In genomic region chr10:103555712-103556111, GRCh38 we compare ENCODE assay signal across 9 cellular contexts.
DNase-seq lines count a peak whose midpoint lies in the region; ATAC-seq and TF ChIP-seq lines count a peak whose summit lies in the region.
"Had no signal": no experiment of that assay in that cellular context is flagged by ENCODE, and none has a peak within 500 bp of the region (broad histone marks: within the 10 kb centered on the region; RNA-seq: fewer than 3 reads in every experiment).

No MANE protein-coding gene starts in this region.

- DNase-seq in heart left ventricle = peak in 1 of 5 donors; percentile 20
- no peak for DNase-seq in cardiac septum (ENCODE audit: low spot score)
- no peak for DNase-seq in body of pancreas
- no peak for DNase-seq in uterus
- no peak for DNase-seq in stimulated activated CD4-positive, alpha-beta T cell treated with anti-CD3 and anti-CD28 coated beads, Interleukin-2, amount 100 ng/mL, for 48 hours
- DNase-seq in activated naive CD4-positive, alpha-beta T cell treated with anti-CD3 and anti-CD28 coated beads, Interleukin-2, amount 10 ng/mL, durations not matched to agents 7 days and 5 days = no peak
- DNase-seq: activated CD4-positive, alpha-beta T cell treated with anti-CD3 and anti-CD28 coated beads for 4 hours had no signal

- TF ChIP-seq POLR2A in heart left ventricle (IDR thresholded peaks at IDR 0.05) = no peak
- no peak for TF ChIP-seq POLR2A in body of pancreas (IDR thresholded peaks at IDR 0.05)
- no peak for TF ChIP-seq POLR2A in uterus (IDR thresholded peaks at IDR 0.05)

- H3K27ac ChIP-seq in heart left ventricle = no peak overlapping the region
- H3K27ac ChIP-seq in body of pancreas = peak overlapping the region in 3 of 4 donors; percentile 27 to 57 (median 36)
- peak overlapping the region; percentile 80 to 83 for H3K27ac ChIP-seq in uterus

- H3K9me3 Mint-ChIP-seq in activated naive CD4-positive, alpha-beta T cell treated with anti-CD3 and anti-CD28 coated beads, Interleukin-2, amount 10 ng/mL, durations not matched to agents 7 days and 5 days = no peaks in the 10 kb centered on the region

- no peaks in the 10 kb centered on the region for H3K36me3 ChIP-seq in heart left ventricle
- H3K36me3 ChIP-seq in body of pancreas (replicated peaks in 1 of 2; ENCODE audit: insufficient read depth in 1 of 2, low read depth in 2 of 2) = no peaks in the 10 kb centered on the region
- H3K36me3 ChIP-seq in mucosa of stomach (ENCODE audit: control insufficient read depth, insufficient read depth, low read length) = peaks cover 2% of the 10 kb centered on the region
- no peaks in the 10 kb centered on the region for H3K36me3 ChIP-seq in uterus

- H3K4me3 ChIP-seq in heart left ventricle (peak overlapping the region in 7 of 12 donors; percentile 37 to 59 (median 55)), body of pancreas (no peak overlapping the region), mucosa of stomach (ENCODE audit: low read length) (peak overlapping the region; percentile 1), uterus (peak overlapping the region; percentile 49 to 69)

- peaks cover 10% of the 10 kb centered on the region for H3K4me1 Mint-ChIP-seq in activated naive CD4-positive, alpha-beta T cell treated with anti-CD3 and anti-CD28 coated beads, Interleukin-2, amount 10 ng/mL, durations not matched to agents 7 days and 5 days

- H3K9me3 ChIP-seq in heart left ventricle (no peaks in the 10 kb centered on the region), body of pancreas (peaks cover 0 to under 1% (median 0%) of the 10 kb centered on the region in 3 donors), mucosa of stomach (ENCODE audit: control insufficient read depth, low read length) (no peaks in the 10 kb centered on the region), uterus (no peaks in the 10 kb centered on the region)

- H3K27me3 Mint-ChIP-seq in activated naive CD4-positive, alpha-beta T cell treated with anti-CD3 and anti-CD28 coated beads, Interleukin-2, amount 10 ng/mL, durations not matched to agents 7 days and 5 days = peaks cover 80% of the 10 kb centered on the region

- no peak overlapping the region for H3K27ac Mint-ChIP-seq in activated naive CD4-positive, alpha-beta T cell treated with anti-CD3 and anti-CD28 coated beads, Interleukin-2, amount 10 ng/mL, durations not matched to agents 7 days and 5 days

- CTCF ChIA-PET in activated naive CD4-positive, alpha-beta T cell treated with anti-CD3 and anti-CD28 coated beads, Interleukin-2, amount 10 ng/mL, durations not matched to agents 7 days and 5 days (lab: Charles Lee) = interaction anchor here (3.9 kb wide), 1 partner anchor 9 kb away, joined by 16 read pairs; no protein-coding TSS in a partner anchor

- peaks cover 0 to 16% (median 0%) of the 10 kb centered on the region in 9 donors for H3K27me3 ChIP-seq in heart left ventricle
- no peaks in the 10 kb centered on the region for H3K27me3 ChIP-seq in body of pancreas
- peaks cover 15% of the 10 kb centered on the region for H3K27me3 ChIP-seq in mucosa of stomach (ENCODE audit: control insufficient read depth, insufficient read depth, low read length)
- no peaks in the 10 kb centered on the region for H3K27me3 ChIP-seq in uterus

- H3K36me3 Mint-ChIP-seq in activated naive CD4-positive, alpha-beta T cell treated with anti-CD3 and anti-CD28 coated beads, Interleukin-2, amount 10 ng/mL, durations not matched to agents 7 days and 5 days = no peaks in the 10 kb centered on the region

- H3K4me3 Mint-ChIP-seq in activated naive CD4-positive, alpha-beta T cell treated with anti-CD3 and anti-CD28 coated beads, Interleukin-2, amount 10 ng/mL, durations not matched to agents 7 days and 5 days = no peak overlapping the region

- ATAC-seq in heart left ventricle (no peak), body of pancreas (no peak), GM18858 (IDR thresholded peaks at IDR 0.05; ENCODE audit: unreplicated experiment) (no peak)

- WGBS in heart left ventricle, 4 donors = 66 to 76% (median 72%) methylated on average over 5 to 11 of the region's 11 CpGs
- 59 to 61% methylated on average over 4 to 11 of the region's 11 CpGs for WGBS in body of pancreas, 2 donors

- intact Hi-C loops in heart left ventricle (cut with DNase I) = no loop called here
- intact Hi-C loops in cardiac septum (cut with DNase I) = no loop called here
- intact Hi-C loops in body of pancreas (cut with DNase I) = no loop called here
- intact Hi-C loops in uterus (cut with DNase I; ENCODE audit: low total_unique reads) = no loop called here

- H3K4me1 ChIP-seq in heart left ventricle (peaks cover 0 to 31% (median 7%) of the 10 kb centered on the region in 12 donors), body of pancreas (peaks cover 32% of the 10 kb centered on the region), mucosa of stomach (ENCODE audit: control insufficient read depth, insufficient read depth, low read length) (peaks cover 46% of the 10 kb centered on the region), uterus (peaks cover 0 to 22% of the 10 kb centered on the region in 2 donors)

- TF ChIP-seq CTCF in heart left ventricle (IDR thresholded peaks at IDR 0.05) (no peak), body of pancreas (IDR thresholded peaks at IDR 0.05) (no peak), uterus (IDR thresholded peaks at IDR 0.05) (no peak)

- peak overlapping the region; percentile 23 for H3K9ac ChIP-seq in mucosa of stomach (ENCODE audit: low read length)

Comparison
In these comparisons a context has a peak if more than half of its experiments do, and no peak if none do; other contexts are left out.
1. H3K27ac ChIP-seq: peak in body of pancreas (3 of 4) and uterus (2 of 2); none in heart left ventricle (0 of 12).
2. H3K4me3 ChIP-seq: peak in heart left ventricle (7 of 12), mucosa of stomach (single experiment) and uterus (2 of 2); none in body of pancreas (0 of 2).